ENCODE assay signal across 1 cellular context in genomic region chr7:56063882-56064625, GRCh38.
A peak's percentile ranks its signal among the peaks of the same experiment; 100 is the strongest.
TF ChIP-seq lines count a peak whose summit lies in the region.

SUMF2 (plus strand) TSS chr7:56064286; CDS start chr7:56064312, 26 bp downstream.

TF ChIP-seq in HepG2, 621 proteins besides CTCF, POLR2A, EP300 and RAD21 (continued from another document and continues in another):
- TF ChIP-seq, protein P1, sequence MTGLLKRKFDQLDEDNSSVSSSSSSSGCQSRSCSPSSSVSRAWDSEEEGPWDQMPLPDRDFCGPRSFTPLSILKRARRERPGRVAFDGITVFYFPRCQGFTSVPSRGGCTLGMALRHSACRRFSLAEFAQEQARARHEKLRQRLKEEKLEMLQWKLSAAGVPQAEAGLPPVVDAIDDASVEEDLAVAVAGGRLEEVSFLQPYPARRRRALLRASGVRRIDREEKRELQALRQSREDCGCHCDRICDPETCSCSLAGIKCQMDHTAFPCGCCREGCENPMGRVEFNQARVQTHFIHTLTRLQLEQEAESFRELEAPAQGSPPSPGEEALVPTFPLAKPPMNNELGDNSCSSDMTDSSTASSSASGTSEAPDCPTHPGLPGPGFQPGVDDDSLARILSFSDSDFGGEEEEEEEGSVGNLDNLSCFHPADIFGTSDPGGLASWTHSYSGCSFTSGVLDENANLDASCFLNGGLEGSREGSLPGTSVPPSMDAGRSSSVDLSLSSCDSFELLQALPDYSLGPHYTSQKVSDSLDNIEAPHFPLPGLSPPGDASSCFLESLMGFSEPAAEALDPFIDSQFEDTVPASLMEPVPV (CRISPR knock-in tag; IDR thresholded peaks at IDR 0.05) = peak; percentile 72
- TF ChIP-seq ADNP (CRISPR knock-in tag; IDR thresholded peaks at IDR 0.05) = no peak; the same call in 1 of the 2 replicates
- TF ChIP-seq KDM2A (CRISPR knock-in tag; IDR thresholded peaks at IDR 0.05; ENCODE audit: borderline replicate concordance, low read depth) = peak; percentile 100
- TF ChIP-seq, protein P2, sequence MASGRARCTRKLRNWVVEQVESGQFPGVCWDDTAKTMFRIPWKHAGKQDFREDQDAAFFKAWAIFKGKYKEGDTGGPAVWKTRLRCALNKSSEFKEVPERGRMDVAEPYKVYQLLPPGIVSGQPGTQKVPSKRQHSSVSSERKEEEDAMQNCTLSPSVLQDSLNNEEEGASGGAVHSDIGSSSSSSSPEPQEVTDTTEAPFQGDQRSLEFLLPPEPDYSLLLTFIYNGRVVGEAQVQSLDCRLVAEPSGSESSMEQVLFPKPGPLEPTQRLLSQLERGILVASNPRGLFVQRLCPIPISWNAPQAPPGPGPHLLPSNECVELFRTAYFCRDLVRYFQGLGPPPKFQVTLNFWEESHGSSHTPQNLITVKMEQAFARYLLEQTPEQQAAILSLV (CRISPR knock-in tag; IDR thresholded peaks at IDR 0.05; ENCODE audit: borderline replicate concordance) = peak; percentile 79
- peak; percentile 53; the same call in 1 of the 2 replicates for TF ChIP-seq ETV5 (CRISPR knock-in tag; IDR thresholded peaks at IDR 0.05; ENCODE audit: borderline replicate concordance)
- TF ChIP-seq THRA (CRISPR knock-in tag; IDR thresholded peaks at IDR 0.05; ENCODE audit: borderline replicate concordance) = no peak; the same call in 1 of the 2 replicates
- TF ChIP-seq, protein P3, sequence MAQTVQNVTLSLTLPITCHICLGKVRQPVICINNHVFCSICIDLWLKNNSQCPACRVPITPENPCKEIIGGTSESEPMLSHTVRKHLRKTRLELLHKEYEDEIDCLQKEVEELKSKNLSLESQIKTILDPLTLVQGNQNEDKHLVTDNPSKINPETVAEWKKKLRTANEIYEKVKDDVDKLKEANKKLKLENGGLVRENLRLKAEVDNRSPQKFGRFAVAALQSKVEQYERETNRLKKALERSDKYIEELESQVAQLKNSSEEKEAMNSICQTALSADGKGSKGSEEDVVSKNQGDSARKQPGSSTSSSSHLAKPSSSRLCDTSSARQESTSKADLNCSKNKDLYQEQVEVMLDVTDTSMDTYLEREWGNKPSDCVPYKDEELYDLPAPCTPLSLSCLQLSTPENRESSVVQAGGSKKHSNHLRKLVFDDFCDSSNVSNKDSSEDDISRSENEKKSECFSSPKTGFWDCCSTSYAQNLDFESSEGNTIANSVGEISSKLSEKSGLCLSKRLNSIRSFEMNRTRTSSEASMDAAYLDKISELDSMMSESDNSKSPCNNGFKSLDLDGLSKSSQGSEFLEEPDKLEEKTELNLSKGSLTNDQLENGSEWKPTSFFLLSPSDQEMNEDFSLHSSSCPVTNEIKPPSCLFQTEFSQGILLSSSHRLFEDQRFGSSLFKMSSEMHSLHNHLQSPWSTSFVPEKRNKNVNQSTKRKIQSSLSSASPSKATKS (CRISPR knock-in tag; IDR thresholded peaks at IDR 0.05) = no peak
- TF ChIP-seq, protein P4, sequence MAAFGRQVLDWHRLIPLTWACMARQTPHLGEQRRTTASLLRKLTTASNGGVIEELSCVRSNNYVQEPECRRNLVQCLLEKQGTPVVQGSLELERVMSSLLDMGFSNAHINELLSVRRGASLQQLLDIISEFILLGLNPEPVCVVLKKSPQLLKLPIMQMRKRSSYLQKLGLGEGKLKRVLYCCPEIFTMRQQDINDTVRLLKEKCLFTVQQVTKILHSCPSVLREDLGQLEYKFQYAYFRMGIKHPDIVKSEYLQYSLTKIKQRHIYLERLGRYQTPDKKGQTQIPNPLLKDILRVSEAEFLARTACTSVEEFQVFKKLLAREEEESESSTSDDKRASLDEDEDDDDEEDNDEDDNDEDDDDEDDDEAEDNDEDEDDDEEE (CRISPR knock-in tag; IDR thresholded peaks at IDR 0.05) = 0 out of 2 replicates have a peak, but pooled peaks have one; percentile 60
- peak; percentile 77 for TF ChIP-seq RXRB (CRISPR knock-in tag; IDR thresholded peaks at IDR 0.05; ENCODE audit: borderline replicate concordance)
- TF ChIP-seq RNF2 (conservative IDR thresholded peaks at IDR 0.05; ENCODE audit: low read depth) = peak; percentile 17; the same call in 1 of the 2 replicates
- TF ChIP-seq PREB (CRISPR knock-in tag; IDR thresholded peaks at IDR 0.05) = no peak
- TF ChIP-seq E2F2 (CRISPR knock-in tag; IDR thresholded peaks at IDR 0.05; ENCODE audit: borderline replicate concordance) = no peak
- no peak for TF ChIP-seq ZNF841 (CRISPR knock-in tag; IDR thresholded peaks at IDR 0.05; ENCODE audit: borderline replicate concordance)
- TF ChIP-seq MATR3 (CRISPR knock-in tag; IDR thresholded peaks at IDR 0.05) = no peak
- TF ChIP-seq HNRNPUL1 (IDR thresholded peaks at IDR 0.05; ENCODE audit: low read depth, low read length) = no peak
- TF ChIP-seq IRF2 (CRISPR knock-in tag; IDR thresholded peaks at IDR 0.05) = peak; percentile 60
- TF ChIP-seq ZNF775 (CRISPR knock-in tag; IDR thresholded peaks at IDR 0.05; ENCODE audit: borderline replicate concordance) = no peak
- peak; percentile 84; the same call in 1 of the 2 replicates for TF ChIP-seq NKX3-1 (CRISPR knock-in tag; IDR thresholded peaks at IDR 0.05)
- TF ChIP-seq ZNF207 (IDR thresholded peaks at IDR 0.05; ENCODE audit: borderline replicate concordance) = no peak
- no peak for TF ChIP-seq SRSF9 (IDR thresholded peaks at IDR 0.05; ENCODE audit: borderline replicate concordance, insufficient read depth, low read depth, low read length, poor library complexity, severe bottlenecking)
- peak; percentile 92 for TF ChIP-seq POGZ (CRISPR knock-in tag; IDR thresholded peaks at IDR 0.05)
- no peak for TF ChIP-seq KDM6A (CRISPR knock-in tag; IDR thresholded peaks at IDR 0.05; ENCODE audit: low read depth)
- TF ChIP-seq FOXO1 (CRISPR knock-in tag; IDR thresholded peaks at IDR 0.05) = peak; percentile 14; the same call in 1 of the 2 replicates
- TF ChIP-seq ZNF614 (CRISPR knock-in tag; IDR thresholded peaks at IDR 0.05; ENCODE audit: borderline replicate concordance) = no peak
- TF ChIP-seq ZBTB40 (IDR thresholded peaks at IDR 0.05) = no peak
- no peak; the same call in 1 of the 2 replicates for TF ChIP-seq ZBTB40 (CRISPR knock-in tag; IDR thresholded peaks at IDR 0.05)
- no peak for TF ChIP-seq MTF1 (CRISPR knock-in tag; IDR thresholded peaks at IDR 0.05)
- TF ChIP-seq ZSCAN21 (CRISPR knock-in tag; IDR thresholded peaks at IDR 0.05; ENCODE audit: borderline replicate concordance) = peak; percentile 88
- 0 out of 2 replicates have a peak, but pooled peaks have one; percentile 16 for TF ChIP-seq ZNF180 (CRISPR knock-in tag; IDR thresholded peaks at IDR 0.05; ENCODE audit: borderline replicate concordance, low read depth)
- TF ChIP-seq ZNF839 (CRISPR knock-in tag; IDR thresholded peaks at IDR 0.05; ENCODE audit: borderline replicate concordance) = peak; percentile 80; the same call in 1 of the 2 replicates
- peak; percentile 66; the same call in 1 of the 2 replicates for TF ChIP-seq TOPORS (CRISPR knock-in tag; IDR thresholded peaks at IDR 0.05)
- no peak for TF ChIP-seq TSC22D2 (CRISPR knock-in tag; IDR thresholded peaks at IDR 0.05; ENCODE audit: borderline replicate concordance)
- no peak for TF ChIP-seq GTF2F1 (IDR thresholded peaks at IDR 0.05; ENCODE audit: low read length)
- no peak for TF ChIP-seq ZNF496 (CRISPR knock-in tag; IDR thresholded peaks at IDR 0.05; ENCODE audit: insufficient replicate concordance)
- TF ChIP-seq HNRNPL (IDR thresholded peaks at IDR 0.05; ENCODE audit: low read depth, low read length) = no peak
- no peak for TF ChIP-seq HOXA7 (CRISPR knock-in tag; IDR thresholded peaks at IDR 0.05)
- TF ChIP-seq SUZ12 (IDR thresholded peaks at IDR 0.05; ENCODE audit: low read depth, low read length) = no peak
- no peak for TF ChIP-seq NFRKB (IDR thresholded peaks at IDR 0.05)
- TF ChIP-seq RARA (CRISPR knock-in tag; IDR thresholded peaks at IDR 0.05) = peak; percentile 57
- TF ChIP-seq, protein P5, sequence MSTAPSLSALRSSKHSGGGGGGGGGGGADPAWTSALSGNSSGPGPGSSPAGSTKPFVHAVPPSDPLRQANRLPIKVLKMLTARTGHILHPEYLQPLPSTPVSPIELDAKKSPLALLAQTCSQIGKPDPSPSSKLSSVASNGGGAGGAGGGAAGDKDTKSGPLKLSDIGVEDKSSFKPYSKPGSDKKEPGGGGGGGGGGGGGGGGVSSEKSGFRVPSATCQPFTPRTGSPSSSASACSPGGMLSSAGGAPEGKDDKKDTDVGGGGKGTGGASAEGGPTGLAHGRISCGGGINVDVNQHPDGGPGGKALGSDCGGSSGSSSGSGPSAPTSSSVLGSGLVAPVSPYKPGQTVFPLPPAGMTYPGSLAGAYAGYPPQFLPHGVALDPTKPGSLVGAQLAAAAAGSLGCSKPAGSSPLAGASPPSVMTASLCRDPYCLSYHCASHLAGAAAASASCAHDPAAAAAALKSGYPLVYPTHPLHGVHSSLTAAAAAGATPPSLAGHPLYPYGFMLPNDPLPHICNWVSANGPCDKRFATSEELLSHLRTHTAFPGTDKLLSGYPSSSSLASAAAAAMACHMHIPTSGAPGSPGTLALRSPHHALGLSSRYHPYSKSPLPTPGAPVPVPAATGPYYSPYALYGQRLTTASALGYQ (CRISPR knock-in tag; IDR thresholded peaks at IDR 0.05) = no peak; the same call in 1 of the 2 replicates
- TF ChIP-seq ZNF205 (CRISPR knock-in tag; IDR thresholded peaks at IDR 0.05) = no peak; the same call in 1 of the 2 replicates
